In genomic region chr6:112879920-112880413, GRCh38 we compare ENCODE assay signal across 1 cellular context.
A peak's percentile ranks its signal among the peaks of the same experiment; 100 is the strongest.
TF ChIP-seq lines count a peak whose summit lies in the region.

No MANE protein-coding gene starts in this region.

TF ChIP-seq in HepG2, 621 proteins besides CTCF, POLR2A, EP300 and RAD21 (continued from another document and continues in another):
- TF ChIP-seq ZBTB44 (CRISPR knock-in tag; IDR thresholded peaks at IDR 0.05) (no peak), TAF15 (IDR thresholded peaks at IDR 0.05; ENCODE audit: low read depth, low read length, poor library complexity, severe bottlenecking) (peak; percentile 82), IRF1 (CRISPR knock-in tag; IDR thresholded peaks at IDR 0.05; ENCODE audit: low read depth) (no peak), ZNF629 (CRISPR knock-in tag; conservative IDR thresholded peaks at IDR 0.05) (no peak), CCAR2 (optimal IDR thresholded peaks at IDR 0.05; ENCODE audit: low read depth, low read length) (no peak), HNRNPH1 (optimal IDR thresholded peaks at IDR 0.05; ENCODE audit: low read depth, low read length) (no peak), CCDC6 (CRISPR knock-in tag; IDR thresholded peaks at IDR 0.05) (0 out of 2 replicates have a peak, but pooled peaks have one; percentile 67), PATZ1 (CRISPR knock-in tag; IDR thresholded peaks at IDR 0.05) (peak; percentile 63; the same call in 1 of the 2 replicates), E2F1 (CRISPR knock-in tag; IDR thresholded peaks at IDR 0.05) (no peak), SMC3 (IDR thresholded peaks at IDR 0.05; ENCODE audit: low read length) (peak; percentile 66; the same call in 1 of the 2 replicates), ZNF691 (CRISPR knock-in tag; IDR thresholded peaks at IDR 0.05; ENCODE audit: borderline replicate concordance, low read depth) (peak; percentile 87; the same call in 1 of the 2 replicates), ZNF674 (CRISPR knock-in tag; IDR thresholded peaks at IDR 0.05; ENCODE audit: low read depth) (no peak), MTA1 (CRISPR knock-in tag; IDR thresholded peaks at IDR 0.05; ENCODE audit: borderline replicate concordance) (0 out of 2 replicates have a peak, but pooled peaks have one; percentile 50), FOXO4 (CRISPR knock-in tag; conservative IDR thresholded peaks at IDR 0.05) (no peak), RBM39 (IDR thresholded peaks at IDR 0.05; ENCODE audit: low read depth, low read length, poor library complexity, severe bottlenecking) (peak; percentile 73), REXO4 (CRISPR knock-in tag; IDR thresholded peaks at IDR 0.05; ENCODE audit: borderline replicate concordance) (no peak), SYNCRIP (IDR thresholded peaks at IDR 0.05; ENCODE audit: insufficient read depth, low read depth, low read length) (no peak), ZNF337 (CRISPR knock-in tag; IDR thresholded peaks at IDR 0.05; ENCODE audit: borderline replicate concordance, low read depth) (no peak), PRPF4 (IDR thresholded peaks at IDR 0.05; ENCODE audit: low read depth, low read length, poor library complexity, severe bottlenecking) (no peak), ZNF709 (CRISPR knock-in tag; IDR thresholded peaks at IDR 0.05) (no peak), UBTF (CRISPR knock-in tag; IDR thresholded peaks at IDR 0.05) (peak; percentile 92), ZNF253 (CRISPR knock-in tag; IDR thresholded peaks at IDR 0.05; ENCODE audit: borderline replicate concordance) (no peak), HNRNPK (IDR thresholded peaks at IDR 0.05; ENCODE audit: low read depth, low read length, poor library complexity, severe bottlenecking) (no peak), ZBTB2 (CRISPR knock-in tag; IDR thresholded peaks at IDR 0.05; ENCODE audit: low read depth) (no peak), E2F5 (CRISPR knock-in tag; conservative IDR thresholded peaks at IDR 0.05) (no peak), ATM (IDR thresholded peaks at IDR 0.05; ENCODE audit: borderline replicate concordance) (no peak), GZF1 (CRISPR knock-in tag; IDR thresholded peaks at IDR 0.05) (peak; percentile 68; the same call in 1 of the 2 replicates), ZNF383 (CRISPR knock-in tag; IDR thresholded peaks at IDR 0.05; ENCODE audit: borderline replicate concordance) (no peak), PHF5A (CRISPR knock-in tag; IDR thresholded peaks at IDR 0.05; ENCODE audit: low read depth, unreplicated experiment) (no peak), NR2C2 (CRISPR knock-in tag; IDR thresholded peaks at IDR 0.05; ENCODE audit: borderline replicate concordance) (peak; percentile 53; the same call in 1 of the 2 replicates), REPIN1 (CRISPR knock-in tag; IDR thresholded peaks at IDR 0.05; ENCODE audit: borderline replicate concordance, low read depth) (peak; percentile 89), ZNF333 (CRISPR knock-in tag; IDR thresholded peaks at IDR 0.05; ENCODE audit: borderline replicate concordance) (0 out of 2 replicates have a peak, but pooled peaks have one; percentile 43), ZNF615 (CRISPR knock-in tag; IDR thresholded peaks at IDR 0.05; ENCODE audit: borderline replicate concordance) (0 out of 2 replicates have a peak, but pooled peaks have one; percentile 70), HMG20A (CRISPR knock-in tag; IDR thresholded peaks at IDR 0.05; ENCODE audit: borderline replicate concordance) (no peak; the same call in 1 of the 2 replicates), PAX8 (CRISPR knock-in tag; IDR thresholded peaks at IDR 0.05; ENCODE audit: borderline replicate concordance) (no peak)
- TF ChIP-seq, protein P1, sequence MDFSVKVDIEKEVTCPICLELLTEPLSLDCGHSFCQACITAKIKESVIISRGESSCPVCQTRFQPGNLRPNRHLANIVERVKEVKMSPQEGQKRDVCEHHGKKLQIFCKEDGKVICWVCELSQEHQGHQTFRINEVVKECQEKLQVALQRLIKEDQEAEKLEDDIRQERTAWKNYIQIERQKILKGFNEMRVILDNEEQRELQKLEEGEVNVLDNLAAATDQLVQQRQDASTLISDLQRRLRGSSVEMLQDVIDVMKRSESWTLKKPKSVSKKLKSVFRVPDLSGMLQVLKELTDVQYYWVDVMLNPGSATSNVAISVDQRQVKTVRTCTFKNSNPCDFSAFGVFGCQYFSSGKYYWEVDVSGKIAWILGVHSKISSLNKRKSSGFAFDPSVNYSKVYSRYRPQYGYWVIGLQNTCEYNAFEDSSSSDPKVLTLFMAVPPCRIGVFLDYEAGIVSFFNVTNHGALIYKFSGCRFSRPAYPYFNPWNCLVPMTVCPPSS (IDR thresholded peaks at IDR 0.05), result no peak
- TF ChIP-seq, protein P2, sequence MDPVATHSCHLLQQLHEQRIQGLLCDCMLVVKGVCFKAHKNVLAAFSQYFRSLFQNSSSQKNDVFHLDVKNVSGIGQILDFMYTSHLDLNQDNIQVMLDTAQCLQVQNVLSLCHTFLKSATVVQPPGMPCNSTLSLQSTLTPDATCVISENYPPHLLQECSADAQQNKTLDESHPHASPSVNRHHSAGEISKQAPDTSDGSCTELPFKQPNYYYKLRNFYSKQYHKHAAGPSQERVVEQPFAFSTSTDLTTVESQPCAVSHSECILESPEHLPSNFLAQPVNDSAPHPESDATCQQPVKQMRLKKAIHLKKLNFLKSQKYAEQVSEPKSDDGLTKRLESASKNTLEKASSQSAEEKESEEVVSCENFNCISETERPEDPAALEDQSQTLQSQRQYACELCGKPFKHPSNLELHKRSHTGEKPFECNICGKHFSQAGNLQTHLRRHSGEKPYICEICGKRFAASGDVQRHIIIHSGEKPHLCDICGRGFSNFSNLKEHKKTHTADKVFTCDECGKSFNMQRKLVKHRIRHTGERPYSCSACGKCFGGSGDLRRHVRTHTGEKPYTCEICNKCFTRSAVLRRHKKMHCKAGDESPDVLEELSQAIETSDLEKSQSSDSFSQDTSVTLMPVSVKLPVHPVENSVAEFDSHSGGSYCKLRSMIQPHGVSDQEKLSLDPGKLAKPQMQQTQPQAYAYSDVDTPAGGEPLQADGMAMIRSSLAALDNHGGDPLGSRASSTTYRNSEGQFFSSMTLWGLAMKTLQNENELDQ (CRISPR knock-in tag; IDR thresholded peaks at IDR 0.05; ENCODE audit: borderline replicate concordance), result no peak
- TF ChIP-seq, protein P3, sequence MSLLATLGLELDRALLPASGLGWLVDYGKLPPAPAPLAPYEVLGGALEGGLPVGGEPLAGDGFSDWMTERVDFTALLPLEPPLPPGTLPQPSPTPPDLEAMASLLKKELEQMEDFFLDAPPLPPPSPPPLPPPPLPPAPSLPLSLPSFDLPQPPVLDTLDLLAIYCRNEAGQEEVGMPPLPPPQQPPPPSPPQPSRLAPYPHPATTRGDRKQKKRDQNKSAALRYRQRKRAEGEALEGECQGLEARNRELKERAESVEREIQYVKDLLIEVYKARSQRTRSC (CRISPR knock-in tag; IDR thresholded peaks at IDR 0.05; ENCODE audit: low read depth), result no peak
- TF ChIP-seq, protein P4, sequence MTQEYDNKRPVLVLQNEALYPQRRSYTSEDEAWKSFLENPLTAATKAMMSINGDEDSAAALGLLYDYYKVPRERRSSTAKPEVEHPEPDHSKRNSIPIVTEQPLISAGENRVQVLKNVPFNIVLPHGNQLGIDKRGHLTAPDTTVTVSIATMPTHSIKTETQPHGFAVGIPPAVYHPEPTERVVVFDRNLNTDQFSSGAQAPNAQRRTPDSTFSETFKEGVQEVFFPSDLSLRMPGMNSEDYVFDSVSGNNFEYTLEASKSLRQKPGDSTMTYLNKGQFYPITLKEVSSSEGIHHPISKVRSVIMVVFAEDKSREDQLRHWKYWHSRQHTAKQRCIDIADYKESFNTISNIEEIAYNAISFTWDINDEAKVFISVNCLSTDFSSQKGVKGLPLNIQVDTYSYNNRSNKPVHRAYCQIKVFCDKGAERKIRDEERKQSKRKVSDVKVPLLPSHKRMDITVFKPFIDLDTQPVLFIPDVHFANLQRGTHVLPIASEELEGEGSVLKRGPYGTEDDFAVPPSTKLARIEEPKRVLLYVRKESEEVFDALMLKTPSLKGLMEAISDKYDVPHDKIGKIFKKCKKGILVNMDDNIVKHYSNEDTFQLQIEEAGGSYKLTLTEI (CRISPR knock-in tag; conservative IDR thresholded peaks at IDR 0.05), result no peak
